In genomic region chr6:53062369-53062639, GRCh38 we compare ENCODE assay signal across 8 cellular contexts. TPM values are rescaled to one million over a fixed set of nuclear protein-coding genes. Genes with fewer than 3 reads are reported as not detected.
DNase-seq lines count a peak whose midpoint lies in the region; ATAC-seq and TF ChIP-seq lines count a peak whose summit lies in the region.

No MANE protein-coding gene starts in this region.

- H3K9me3 Mint-ChIP-seq in mesothelial cell of epicardium: no peaks in the 10 kb centered on the region

- peaks cover 50% of the 10 kb centered on the region for H3K4me1 Mint-ChIP-seq in mesothelial cell of epicardium

- peak overlapping the region; percentile 95 for H3K4me3 Mint-ChIP-seq in mesothelial cell of epicardium

- ATAC-seq in heart right ventricle (no peak), Right ventricle myocardium superior (ENCODE audit: poor library complexity) (no peak)

- H3K27ac Mint-ChIP-seq in mesothelial cell of epicardium: peak overlapping the region; percentile 97

- no peaks in the 10 kb centered on the region for H3K27me3 Mint-ChIP-seq in mesothelial cell of epicardium (ENCODE audit: low read depth)

- no peak for TF ChIP-seq CTCF in heart right ventricle (IDR thresholded peaks at IDR 0.05)
- TF ChIP-seq CTCF in ascending aorta (IDR thresholded peaks at IDR 0.05): no peak
- TF ChIP-seq CTCF in mesothelial cell of epicardium (IDR thresholded peaks at IDR 0.05; ENCODE audit: unreplicated experiment): no peak

- no peaks in the 10 kb centered on the region for H3K27me3 ChIP-seq in heart right ventricle
- no peaks in the 10 kb centered on the region for H3K27me3 ChIP-seq in ascending aorta

- intact Hi-C loops in heart right ventricle (cut with DNase I): no loop called here
- intact Hi-C loops in Right ventricle myocardium superior (cut with DNase I): no loop called here
- intact Hi-C loops in ascending aorta (cut with DNase I): loop anchor here (1.0 kb wide), 1 partner anchor 180 kb away; no protein-coding TSS in a partner anchor
- intact Hi-C loops in posterior vena cava (cut with DNase I): loop anchor here in 1 of 2 donors (1.0 kb wide), 1 partner anchor 67 kb away; the partner anchor contains the start of gene GSTA4

- H3K36me3 ChIP-seq in heart right ventricle (no peaks in the 10 kb centered on the region), ascending aorta (no peaks in the 10 kb centered on the region), urinary bladder (ENCODE audit: insufficient read depth) (no peaks in the 10 kb centered on the region)

- H3K4me3 ChIP-seq in heart right ventricle: peak overlapping the region in 8 of 10 donors; percentile 68 to 95 (median 86)
- H3K4me3 ChIP-seq in ascending aorta: peak overlapping the region in 1 of 2 donors; percentile 89
- no peak overlapping the region for H3K4me3 ChIP-seq in urinary bladder (ENCODE audit: low read depth, low read length)

- DNase-seq in heart right ventricle (no peak), Right ventricle myocardium superior (no peak), ascending aorta (ENCODE audit: low spot score in 2 of 2) (no peak), mesothelial cell of epicardium (ENCODE audit: low spot score in 2 of 2, unreplicated experiment in 2 of 2) (no peak), posterior vena cava (ENCODE audit: low spot score) (no peak), NCI-H345 (lab: John Stamatoyannopoulos, UW) (no peak), inferior parietal cortex (ENCODE audit: extremely low spot score) (no peak)

- H3K4me1 ChIP-seq in heart right ventricle (peaks cover 12 to 64% (median 56%) of the 10 kb centered on the region in 9 donors), ascending aorta (peaks cover 4 to 19% of the 10 kb centered on the region in 2 donors), urinary bladder (ENCODE audit: insufficient read depth) (peaks cover 2% of the 10 kb centered on the region)

- WGBS in heart right ventricle, 2 donors: 38 to 45% methylated on average over 4 of the region's 4 CpGs
- 41% methylated on average over 4 of the region's 4 CpGs for whole genome bisulfite sequencing in urinary bladder

- no peaks in the 10 kb centered on the region for H3K36me3 Mint-ChIP-seq in mesothelial cell of epicardium

- H3K9me3 ChIP-seq in heart right ventricle: no peaks in the 10 kb centered on the region
- H3K9me3 ChIP-seq in ascending aorta: no peaks in the 10 kb centered on the region

- H3K27ac ChIP-seq in heart right ventricle (peak overlapping the region; percentile 84 to 98 (median 95)), ascending aorta (peak overlapping the region; percentile 89 to 97), urinary bladder (ENCODE audit: low read depth) (peak overlapping the region; percentile 4)

RNA-seq across cellular contexts. Expression of gene CILK1, which starts 0.7 kb away (rescaled TPM):
- 10 to 100 TPM in 5 of 10 donors, 1 to 10 TPM in 5; 6.6 to 14.4 (median 10.2) TPM for total RNA-seq in heart right ventricle
- polyA plus RNA-seq in heart right ventricle: 1 to 10 TPM; 1.1 to 4.5 TPM
- total RNA-seq in Right ventricle myocardium superior: 6.0 TPM
- 8.4 TPM for total RNA-seq in ascending aorta
- total RNA-seq in mesothelial cell of epicardium: 14.0 to 15.0 TPM (median 14.2 TPM) in 3 replicates
- 17.5 TPM for total RNA-seq in urinary bladder
- polyA plus RNA-seq in urinary bladder: 8.4 TPM
- total RNA-seq in posterior vena cava: 10 to 100 TPM; 12.4 to 20.1 TPM

RNA-seq across cellular contexts. Expression of gene FBXO9, which starts 2.9 kb away (rescaled TPM):
- total RNA-seq in heart right ventricle: 10 to 100 TPM; 46.5 to 80.8 (median 63.0) TPM
- 10 to 100 TPM; 16.8 to 34.0 TPM for polyA plus RNA-seq in heart right ventricle
- 40.2 TPM for total RNA-seq in Right ventricle myocardium superior
- total RNA-seq in ascending aorta: 34.1 TPM
- 66.0 to 74.8 TPM (median 69.0 TPM) in 3 replicates for total RNA-seq in mesothelial cell of epicardium
- total RNA-seq in urinary bladder: 73.2 TPM
- 88.3 TPM for polyA plus RNA-seq in urinary bladder
- total RNA-seq in posterior vena cava: 100 to 1,000 TPM in 1 of 2 donors, 10 to 100 TPM in 1; 99.5 to 126 TPM

Comparison
In these comparisons a context has a peak if more than half of its experiments do, and no peak if none do; other contexts are left out.
1. H3K27ac ChIP-seq: peak in every context shown above with its lines; median percentile 95 in heart right ventricle; 93 in ascending aorta; 4 in urinary bladder.